ENCODE assay signal across 8 cellular contexts in genomic region chr9:4298255-4299005, GRCh38. TPM values are rescaled to one million over a fixed set of nuclear protein-coding genes. Genes with fewer than 3 reads are reported as not detected.
DNase-seq lines count a peak whose midpoint lies in the region; ATAC-seq and TF ChIP-seq lines count a peak whose summit lies in the region.

No MANE protein-coding gene starts in this region.

- TF ChIP-seq CTCF in epithelial cell of proximal tubule (conservative IDR thresholded peaks at IDR 0.05; ENCODE audit: low read depth, low read length) (peak; percentile 7), testis (IDR thresholded peaks at IDR 0.05) (no peak)

- peak overlapping the region; percentile 75 for H3K27ac Mint-ChIP-seq in activated CD8-positive, alpha-beta T cell treated with anti-CD3 and anti-CD28 coated beads, Interleukin-2, amount 10 ng/mL, durations not matched to agents 7 days and 5 days

- H3K4me3 ChIP-seq in HUES6 (ENCODE audit: low read depth, low read length): peak overlapping the region; percentile 71
- peak overlapping the region; percentile 83 for H3K4me3 ChIP-seq in epithelial cell of proximal tubule (ENCODE audit: low read depth, low read length)
- peak overlapping the region; percentile 86 to 87 for H3K4me3 ChIP-seq in muscle layer of duodenum (ENCODE audit: low read depth in 1 of 2, low read length in 2 of 2)
- H3K4me3 ChIP-seq in testis: peak overlapping the region; percentile 78 to 84

- H3K4me1 Mint-ChIP-seq in activated CD8-positive, alpha-beta T cell treated with anti-CD3 and anti-CD28 coated beads, Interleukin-2, amount 10 ng/mL, durations not matched to agents 7 days and 5 days (ENCODE audit: low read depth): peaks cover 17% of the 10 kb centered on the region

- H3K27me3 Mint-ChIP-seq in activated CD8-positive, alpha-beta T cell treated with anti-CD3 and anti-CD28 coated beads, Interleukin-2, amount 10 ng/mL, durations not matched to agents 7 days and 5 days (ENCODE audit: low read depth): peaks cover 59% of the 10 kb centered on the region

- DNase-seq in activated CD4-positive, CD25-positive, alpha-beta regulatory T cell (lab: John Stamatoyannopoulos, UW): no peak
- peak; percentile 37 for DNase-seq in activated CD8-positive, alpha-beta T cell treated with anti-CD3 and anti-CD28 coated beads, Interleukin-2, amount 10 ng/mL, durations not matched to agents 7 days and 5 days
- DNase-seq in epithelial cell of proximal tubule (ENCODE audit: low read depth) (no peak), testis (peak; percentile 74)

- CTCF ChIA-PET in activated CD8-positive, alpha-beta T cell treated with anti-CD3 and anti-CD28 coated beads, Interleukin-2, amount 10 ng/mL, durations not matched to agents 7 days and 5 days (lab: Charles Lee): interaction anchor here (1.0 kb wide), 1 partner anchor 16 kb away, joined by 3 read pairs; no protein-coding TSS in a partner anchor

- H3K27me3 ChIP-seq in HUES6 (ENCODE audit: control insufficient read depth, insufficient read depth, low read length): peaks cover 71% of the 10 kb centered on the region
- no peaks in the 10 kb centered on the region for H3K27me3 ChIP-seq in muscle layer of duodenum (ENCODE audit: low read depth, low read length)
- H3K27me3 ChIP-seq in testis: no peaks in the 10 kb centered on the region

- H3K9me3 ChIP-seq in HUES6 (ENCODE audit: control insufficient read depth, insufficient read depth, low read depth, low read length) (no peaks in the 10 kb centered on the region), muscle layer of duodenum (ENCODE audit: control insufficient read depth in 1 of 2, low read length in 2 of 2) (no peaks in the 10 kb centered on the region), testis (no peaks in the 10 kb centered on the region)

- H3K9ac ChIP-seq in HUES6 (ENCODE audit: low read length): peak overlapping the region; percentile 78

- H3K4me1 ChIP-seq in HUES6 (ENCODE audit: control insufficient read depth, insufficient read depth, low read length) (peaks cover 7% of the 10 kb centered on the region), muscle layer of duodenum (ENCODE audit: control insufficient read depth in 1 of 2, insufficient read depth in 2 of 2, low read length in 2 of 2) (peaks cover 0 to 15% of the 10 kb centered on the region in 2 donors), testis (peaks cover 23% of the 10 kb centered on the region)

- H3K27ac ChIP-seq in HUES6 (ENCODE audit: low read depth, low read length) (no peak overlapping the region), muscle layer of duodenum (ENCODE audit: low read length) (peak overlapping the region; percentile 70), testis (peak overlapping the region; percentile 96)

- POLR2A ChIA-PET in activated CD8-positive, alpha-beta T cell treated with anti-CD3 and anti-CD28 coated beads, Interleukin-2, amount 10 ng/mL, durations not matched to agents 7 days and 5 days (lab: Charles Lee): no interaction called here

- H3K9me3 Mint-ChIP-seq in activated CD8-positive, alpha-beta T cell treated with anti-CD3 and anti-CD28 coated beads, Interleukin-2, amount 10 ng/mL, durations not matched to agents 7 days and 5 days (ENCODE audit: insufficient read depth): no peaks in the 10 kb centered on the region

- intact Hi-C loops in testis (cut with DNase I; ENCODE audit: low total_unique reads): no loop called here

- no peak for TF ChIP-seq POLR2A in testis (IDR thresholded peaks at IDR 0.05)

- WGBS in testis, 2 donors: 1% methylated on average over 38 to 54 of the region's 54 CpGs

- no peaks in the 10 kb centered on the region for H3K36me3 Mint-ChIP-seq in activated CD8-positive, alpha-beta T cell treated with anti-CD3 and anti-CD28 coated beads, Interleukin-2, amount 10 ng/mL, durations not matched to agents 7 days and 5 days (ENCODE audit: low read depth)

- H3K36me3 ChIP-seq in HUES6 (ENCODE audit: control insufficient read depth, insufficient read depth, low read length): no peaks in the 10 kb centered on the region
- peaks cover 0 to 43% of the 10 kb centered on the region in 2 donors for H3K36me3 ChIP-seq in muscle layer of duodenum (ENCODE audit: control insufficient read depth in 1 of 2, insufficient read depth in 2 of 2, low read length in 2 of 2)
- no peaks in the 10 kb centered on the region for H3K36me3 ChIP-seq in testis (ENCODE audit: low read depth, missing control alignments)

- H3K4me3 Mint-ChIP-seq in activated CD8-positive, alpha-beta T cell treated with anti-CD3 and anti-CD28 coated beads, Interleukin-2, amount 10 ng/mL, durations not matched to agents 7 days and 5 days: peak overlapping the region; percentile 89

- peak; percentile 29 to 32 for ATAC-seq in activated CD4-positive, CD25-positive, alpha-beta regulatory T cell treated with anti-CD3 and anti-CD28 coated beads, Interleukin-2, amount 50 U/mL, for 24 hours
- peak; percentile 52 for ATAC-seq in activated CD8-positive, alpha-beta T cell treated with anti-CD3 and anti-CD28 coated beads, Interleukin-2, amount 10 ng/mL, durations not matched to agents 7 days and 5 days
- no peak for ATAC-seq in GM21737 (IDR thresholded peaks at IDR 0.05; ENCODE audit: unreplicated experiment)

RNA-seq across cellular contexts. Expression of gene GLIS3, which starts 1.4 kb away (rescaled TPM):
- total RNA-seq in activated CD8-positive, alpha-beta T cell treated with anti-CD3 and anti-CD28 coated beads, Interleukin-2, amount 10 ng/mL, durations not matched to agents 7 days and 5 days: under 1 TPM; 0.29 to 0.34 TPM
- 24.2 and 28.9 TPM in 2 replicates for total RNA-seq in epithelial cell of proximal tubule
- total RNA-seq in testis: 10 to 100 TPM; 30.4 to 36.1 TPM
- polyA plus RNA-seq in testis (ENCODE audit: insufficient read depth, low read depth, low replicate concordance): 12.4 TPM

Comparison
In these comparisons a context has a peak if more than half of its experiments do, and no peak if none do; other contexts are left out.
1. DNase-seq: peak in activated CD8-positive, alpha-beta T cell treated with anti-CD3 and anti-CD28 coated beads, Interleukin-2, amount 10 ng/mL, durations not matched to agents 7 days and 5 days (single experiment) and testis (single experiment); none in activated CD4-positive, CD25-positive, alpha-beta regulatory T cell (0 of 4) and epithelial cell of proximal tubule (single experiment).
2. RNA of gene GLIS3, which starts 1.4 kb away (total RNA-seq): 30.4 to 36.1 TPM in testis and 24.2 to 28.9 TPM in epithelial cell of proximal tubule; 0.29 to 0.34 TPM in activated CD8-positive, alpha-beta T cell treated with anti-CD3 and anti-CD28 coated beads, Interleukin-2, amount 10 ng/mL, durations not matched to agents 7 days and 5 days; every median in the first group is over 10 times any median in the second.
3. Peak in every context shown above with its lines, with median percentiles within 50 percentile points of each other: H3K4me3 ChIP-seq.